Comparison of ENCODE assay signal across 15 cellular contexts in the genomic region with DNA sequence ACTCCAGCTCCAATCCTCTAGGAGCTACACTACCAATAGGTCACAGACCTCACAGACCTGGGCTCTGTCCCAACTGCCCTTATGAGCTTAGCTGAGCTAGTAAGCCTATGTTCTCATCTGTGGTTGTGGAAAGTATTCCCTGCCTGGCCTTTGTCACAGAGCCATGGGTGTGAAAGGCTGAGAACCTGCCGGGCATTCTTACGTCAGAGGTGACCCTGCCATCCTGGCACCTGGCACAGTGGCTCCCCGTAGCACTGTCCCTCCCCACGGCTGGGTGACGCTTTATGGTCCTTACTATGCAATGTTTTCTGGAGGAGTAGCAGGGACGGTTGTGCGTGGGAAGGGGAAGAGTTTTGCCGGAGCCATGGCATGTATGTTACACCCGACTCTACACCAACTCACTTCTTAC. TPM values are rescaled to one million over a fixed set of nuclear protein-coding genes. Genes with fewer than 3 reads are reported as not detected.
DNase-seq lines count a peak whose midpoint lies in the region; ATAC-seq, FAIRE-seq and TF ChIP-seq lines count a peak whose summit lies in the region.
"Had no signal": no experiment of that assay in that cellular context is flagged by ENCODE, and none has a peak within 500 bp of the region (broad histone marks: within the 10 kb centered on the region; RNA-seq: fewer than 3 reads in every experiment).

No MANE protein-coding gene starts in this region.

- H3K36me3 Mint-ChIP-seq in activated CD8-positive, alpha-beta memory T cell treated with anti-CD3 and anti-CD28 coated beads, Interleukin-2, amount 10 ng/mL, durations not matched to agents 7 days and 5 days = peaks cover 53% of the 10 kb centered on the region
- peaks cover 64% of the 10 kb centered on the region for H3K36me3 Mint-ChIP-seq in activated CD8-positive, alpha-beta T cell treated with anti-CD3 and anti-CD28 coated beads for 36 hours (ENCODE audit: low read depth)
- H3K36me3 Mint-ChIP-seq in immature natural killer cell = peaks cover 5 to 14% (median 11%) of the 10 kb centered on the region in 3 donors

- peak overlapping the region in 1 of 2 donors; percentile 18 for H3K27ac ChIP-seq in small intestine (ENCODE audit: low read depth in 1 of 2, low read length in 1 of 2)
- H3K27ac ChIP-seq: neural progenitor cell had no signal

- CTCF ChIA-PET in activated CD8-positive, alpha-beta memory T cell treated with anti-CD3 and anti-CD28 coated beads, Interleukin-2, amount 10 ng/mL, durations not matched to agents 7 days and 5 days (lab: Charles Lee) = interaction anchor here (3.2 to 6.8 kb wide), 2 partner anchors 21 to 45 kb away, joined by 14 to 33 read pairs; no protein-coding TSS in a partner anchor
- CTCF ChIA-PET in activated CD8-positive, alpha-beta T cell treated with anti-CD3 and anti-CD28 coated beads for 36 hours (lab: Charles Lee) = interaction anchor here (1.2 to 3.1 kb wide), 3 partner anchors 8 to 59 kb away, joined by 4 to 30 read pairs (median 10); a partner anchor contains a TSS

- no peaks in the 10 kb centered on the region for H3K36me3 ChIP-seq in small intestine (ENCODE audit: control insufficient read depth in 2 of 2, insufficient read depth in 2 of 2, low read length in 2 of 2)
- H3K36me3 ChIP-seq: neural progenitor cell had no signal

- no peaks in the 10 kb centered on the region for H3K27me3 ChIP-seq in small intestine (ENCODE audit: control insufficient read depth in 2 of 2, insufficient read depth in 2 of 2, low read length in 2 of 2)

- no peaks in the 10 kb centered on the region for H3K27me3 Mint-ChIP-seq in activated CD8-positive, alpha-beta memory T cell treated with anti-CD3 and anti-CD28 coated beads, Interleukin-2, amount 10 ng/mL, durations not matched to agents 7 days and 5 days
- H3K27me3 Mint-ChIP-seq in activated CD8-positive, alpha-beta T cell treated with anti-CD3 and anti-CD28 coated beads for 36 hours = no peaks in the 10 kb centered on the region
- peaks cover 24 to 36% (median 32%) of the 10 kb centered on the region in 3 donors for H3K27me3 Mint-ChIP-seq in immature natural killer cell (ENCODE audit: low read depth in 3 of 3)

- intact Hi-C loops in activated CD8-positive, alpha-beta T cell treated with anti-CD3 and anti-CD28 coated beads for 36 hours (cut with micrococcal nuclease) = no loop called here

- no peaks in the 10 kb centered on the region for H3K9me3 Mint-ChIP-seq in activated CD8-positive, alpha-beta memory T cell treated with anti-CD3 and anti-CD28 coated beads, Interleukin-2, amount 10 ng/mL, durations not matched to agents 7 days and 5 days (ENCODE audit: low read depth)
- peaks cover 4% of the 10 kb centered on the region for H3K9me3 Mint-ChIP-seq in activated CD8-positive, alpha-beta T cell treated with anti-CD3 and anti-CD28 coated beads for 36 hours
- H3K9me3 Mint-ChIP-seq in immature natural killer cell = no peaks in the 10 kb centered on the region
- H3K9me3 Mint-ChIP-seq: neural progenitor cell had no signal

- DNase-seq in activated CD8-positive, alpha-beta memory T cell treated with anti-CD3 and anti-CD28 coated beads, Interleukin-2, amount 10 ng/mL, durations not matched to agents 7 days and 5 days = no peak
- no peak for DNase-seq in activated CD8-positive, alpha-beta memory T cell treated with anti-CD3 and anti-CD28 coated beads, Interleukin-2, amount 50 U/mL, for 4 hours
- DNase-seq in activated CD8-positive, alpha-beta T cell treated with anti-CD3 and anti-CD28 coated beads for 36 hours = no peak
- no peak for DNase-seq in immature natural killer cell
- DNase-seq in small intestine = peak; percentile 70
- no peak for DNase-seq in DMS 273 (lab: John Stamatoyannopoulos, UW; ENCODE audit: unreplicated experiment)
- DNase-seq in activated CD4-positive, CD25-positive, alpha-beta regulatory T cell treated with anti-CD3 and anti-CD28 coated beads, Interleukin-2, amount 50 U/mL, for 72 hours = no peak
- DNase-seq: activated gamma-delta T cell; cortex of kidney; NCI-H1417; NCI-H526; stimulated activated CD8-positive, alpha-beta memory T cell treated with anti-CD3 and anti-CD28 coated beads, Interleukin-4, amount 100 ng/mL, for 48 hours had no signal

- WGBS in small intestine, 3 donors = 56 to 76% (median 62%) methylated on average over 9 of the region's 9 CpGs

- FAIRE-seq in small intestine (lab: Jason Lieb, UNC) = no peak

- ATAC-seq in activated CD8-positive, alpha-beta memory T cell treated with anti-CD3 and anti-CD28 coated beads, Interleukin-2, amount 10 ng/mL, durations not matched to agents 7 days and 5 days = no peak
- ATAC-seq in activated CD8-positive, alpha-beta T cell treated with anti-CD3 and anti-CD28 coated beads for 36 hours = no peak
- ATAC-seq in HG02571 (IDR thresholded peaks at IDR 0.05; ENCODE audit: unreplicated experiment) = no peak
- ATAC-seq: HCT116 had no signal

- H3K4me3 ChIP-seq in small intestine (ENCODE audit: low read depth in 1 of 2, low read length in 2 of 2) = no peak overlapping the region
- H3K4me3 ChIP-seq: neural progenitor cell had no signal

- H3K4me1 Mint-ChIP-seq in activated CD8-positive, alpha-beta memory T cell treated with anti-CD3 and anti-CD28 coated beads, Interleukin-2, amount 10 ng/mL, durations not matched to agents 7 days and 5 days = peaks cover 80% of the 10 kb centered on the region
- H3K4me1 Mint-ChIP-seq in activated CD8-positive, alpha-beta T cell treated with anti-CD3 and anti-CD28 coated beads for 36 hours (ENCODE audit: low read depth) = peaks cover 64% of the 10 kb centered on the region
- peaks cover 83 to 86% of the 10 kb centered on the region in 2 donors for H3K4me1 Mint-ChIP-seq in immature natural killer cell

- H3K9me3 ChIP-seq in small intestine (ENCODE audit: control insufficient read depth, low read depth) = no peaks in the 10 kb centered on the region

- peak overlapping the region; percentile 100 for H3K4me3 Mint-ChIP-seq in activated CD8-positive, alpha-beta memory T cell treated with anti-CD3 and anti-CD28 coated beads, Interleukin-2, amount 10 ng/mL, durations not matched to agents 7 days and 5 days
- H3K4me3 Mint-ChIP-seq in activated CD8-positive, alpha-beta T cell treated with anti-CD3 and anti-CD28 coated beads for 36 hours = peak overlapping the region; percentile 92
- peak overlapping the region; percentile 53 to 100 (median 60) for H3K4me3 Mint-ChIP-seq in immature natural killer cell
- H3K4me3 Mint-ChIP-seq: neural progenitor cell had no signal

- peaks cover 2 to 8% of the 10 kb centered on the region in 2 donors for H3K4me1 ChIP-seq in small intestine (ENCODE audit: control insufficient read depth in 2 of 2, insufficient read depth in 1 of 2, low read depth in 1 of 2, low read length in 1 of 2)
- H3K4me1 ChIP-seq: neural progenitor cell had no signal

- no peak for TF ChIP-seq CTCF in activated CD8-positive, alpha-beta T cell treated with anti-CD3 and anti-CD28 coated beads for 36 hours (IDR thresholded peaks at IDR 0.05)

- peak overlapping the region; percentile 63 for H3K27ac Mint-ChIP-seq in activated CD8-positive, alpha-beta memory T cell treated with anti-CD3 and anti-CD28 coated beads, Interleukin-2, amount 10 ng/mL, durations not matched to agents 7 days and 5 days
- H3K27ac Mint-ChIP-seq in activated CD8-positive, alpha-beta T cell treated with anti-CD3 and anti-CD28 coated beads for 36 hours = peak overlapping the region; percentile 77
- H3K27ac Mint-ChIP-seq in immature natural killer cell = peak overlapping the region; percentile 99 to 100 (median 100)
- H3K27ac Mint-ChIP-seq: neural progenitor cell had no signal

- POLR2A ChIA-PET in activated CD8-positive, alpha-beta T cell treated with anti-CD3 and anti-CD28 coated beads for 36 hours (lab: Charles Lee) = no interaction called here

RNA-seq across cellular contexts. Expression of a gene that starts 3.5 kb away (rescaled TPM):
- total RNA-seq in activated CD8-positive, alpha-beta memory T cell treated with anti-CD3 and anti-CD28 coated beads, Interleukin-2, amount 10 ng/mL, durations not matched to agents 7 days and 5 days = 100 to 1,000 TPM; 294 to 370 TPM
- 100 to 1,000 TPM; 173 to 191 TPM for total RNA-seq in activated CD8-positive, alpha-beta T cell treated with anti-CD3 and anti-CD28 coated beads for 36 hours
- polyA plus RNA-seq in immature natural killer cell (100 to 1,000 TPM; 162 to 269 (median 165) TPM), small intestine (10 to 100 TPM; 17.2 to 30.4 (median 20.0) TPM)

RNA-seq across cellular contexts. Expression of a gene that starts 59.6 kb away (rescaled TPM):
- total RNA-seq in activated CD8-positive, alpha-beta memory T cell treated with anti-CD3 and anti-CD28 coated beads, Interleukin-2, amount 10 ng/mL, durations not matched to agents 7 days and 5 days = 10 to 100 TPM; 34.6 to 38.3 TPM
- 10 to 100 TPM; 28.1 to 30.7 TPM for total RNA-seq in activated CD8-positive, alpha-beta T cell treated with anti-CD3 and anti-CD28 coated beads for 36 hours
- polyA plus RNA-seq in immature natural killer cell = 1 to 10 TPM; 4.2 to 9.9 (median 6.6) TPM
- polyA plus RNA-seq in small intestine = 10 to 100 TPM; 15.9 to 21.5 (median 16.2) TPM
